ENCODE assay signal across 8 cellular contexts in the genomic region with DNA sequence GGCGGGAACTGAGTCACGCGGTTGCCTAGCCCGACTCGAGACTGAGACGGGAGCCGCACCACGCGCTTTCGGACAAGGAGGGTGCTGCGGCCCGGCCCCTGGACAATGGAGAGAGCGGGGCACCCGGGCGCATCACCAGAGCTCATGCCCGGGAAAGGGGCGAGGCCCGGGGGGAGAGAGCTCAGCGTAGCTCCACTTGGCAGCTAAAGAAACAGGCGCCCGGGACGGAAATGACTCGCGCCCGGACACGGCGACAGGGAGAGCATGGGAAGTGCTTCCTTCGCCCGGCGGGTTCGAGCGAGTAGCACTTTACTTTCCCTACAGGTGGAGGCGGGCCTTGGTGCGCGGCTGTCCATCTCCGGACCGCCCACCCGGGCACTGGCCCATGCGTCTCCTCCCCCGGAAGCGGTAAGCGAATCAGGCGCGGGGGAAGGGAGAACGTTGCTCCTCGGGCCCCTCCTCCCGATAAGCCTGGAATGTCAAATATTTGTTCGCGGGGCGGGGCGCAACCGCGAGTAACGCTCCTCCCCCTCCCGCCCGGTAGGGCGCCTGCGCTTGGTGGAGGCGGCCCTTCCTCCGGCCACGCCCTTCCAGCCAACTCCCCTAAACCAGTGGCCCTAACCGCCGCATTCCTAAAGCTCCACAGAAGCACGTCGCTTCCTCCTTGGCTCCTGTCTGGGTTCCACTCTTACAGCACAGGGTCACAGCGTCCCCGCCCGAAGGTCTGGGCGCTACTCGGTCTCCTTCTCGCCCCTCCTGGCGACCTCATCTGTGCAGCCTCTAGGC. TPM values are rescaled to one million over a fixed set of nuclear protein-coding genes. Genes with fewer than 3 reads are reported as not detected.
DNase-seq lines count a peak whose midpoint lies in the region; ATAC-seq, FAIRE-seq and TF ChIP-seq lines count a peak whose summit lies in the region.

No MANE protein-coding gene starts in this region.

- CTCF ChIA-PET in OCI-LY7 (lab: Charles Lee; ENCODE audit: unreplicated experiment), result interaction anchor here (0.6 kb wide), 1 partner anchor 24 kb away, joined by 3 read pairs; no protein-coding TSS in a partner anchor

- TF ChIP-seq CTCF in OCI-LY7 (conservative IDR thresholded peaks at IDR 0.05; ENCODE audit: low read length), result no peak

- DNase-seq in COLO829 (ENCODE audit: low spot score) (peak; percentile 95), HTR-8/SVneo (ENCODE audit: insufficient read length, low spot score) (peak; percentile 99), OCI-LY7 (ENCODE audit: low spot score) (peak; percentile 87), activated T-cell treated with anti-CD3 and anti-CD28 coated beads for 4 hours (peak; percentile 85), epidermal melanocyte (ENCODE audit: insufficient read length, low spot score) (peak; percentile 90), middle frontal gyrus (ENCODE audit: extremely low spot score, low spot score) (peak; percentile 87)
- DNase-seq in stimulated activated CD8-positive, alpha-beta memory T cell treated with anti-CD3 and anti-CD28 coated beads, Interleukin-15, amount 100 ng/mL, for 48 hours (ENCODE audit: low read depth in 2 of 2), result peak; percentile 85 to 88

- H2AFZ ChIP-seq in OCI-LY7 (ENCODE audit: low read length), result peak overlapping the region; percentile 60; the same call in 1 of the 2 replicates

- H3K9me2 ChIP-seq in OCI-LY7 (ENCODE audit: insufficient read depth, low read length), result no peaks in the 10 kb centered on the region

- peak overlapping the region; percentile 65 for H3K4me3 ChIP-seq in OCI-LY7 (ENCODE audit: low read depth, low read length, poor library complexity, severe bottlenecking)

- BruUV-seq in OCI-LY7 (replicated peaks; lab: Mats Ljungman, UMichigan), result no TSS peak

- H3K4me2 ChIP-seq in OCI-LY7 (ENCODE audit: low read length), result peak overlapping the region; percentile 77

- peak; percentile 99 for FAIRE-seq in HTR-8/SVneo (lab: Jason Lieb, UNC)

- H3K27ac ChIP-seq in OCI-LY7 (ENCODE audit: low read depth, low read length, poor library complexity, severe bottlenecking), result no peak overlapping the region

- H3K36me3 ChIP-seq in OCI-LY7 (ENCODE audit: insufficient read depth, low read length), result no peaks in the 10 kb centered on the region

- no peaks in the 10 kb centered on the region for H3K79me2 ChIP-seq in OCI-LY7 (ENCODE audit: insufficient read depth, low read depth, low read length)

- H3K9me3 ChIP-seq in OCI-LY7 (ENCODE audit: low read length), result no peaks in the 10 kb centered on the region

- peak; percentile 80 for ATAC-seq in GM21381 (IDR thresholded peaks at IDR 0.05; ENCODE audit: unreplicated experiment)

- peaks cover 36% of the 10 kb centered on the region for H3K4me1 ChIP-seq in OCI-LY7 (ENCODE audit: insufficient read depth, low read length, poor library complexity, severe bottlenecking)

- intact Hi-C loops in OCI-LY7 (cut with micrococcal nuclease; ENCODE audit: unreplicated experiment), result no loop called here

- no peaks in the 10 kb centered on the region for H4K20me1 ChIP-seq in OCI-LY7 (ENCODE audit: insufficient read depth, low read length)

- POLR2A ChIA-PET in OCI-LY7 (lab: Charles Lee), result interaction anchor here (0.5 to 0.9 kb wide), 6 partner anchors 11 to 1588 kb away, joined by 3 to 6 read pairs (median 4); no protein-coding TSS in a partner anchor

RNA-seq across cellular contexts. Expression of a gene that starts 1.5 kb away (rescaled TPM):
- 0.08 TPM in 1 of 2 replicates, not detected in the other for total RNA-seq in OCI-LY7 (2014; rRNA removed; shearing (Covaris generic))
- not detected in 2 replicates for total RNA-seq in OCI-LY7 (2022)

RNA-seq across cellular contexts. Expression of a gene that starts 7.7 kb away (rescaled TPM):
- total RNA-seq in OCI-LY7 (2014; rRNA removed; shearing (Covaris generic)), result 38.9 and 46.2 TPM in 2 replicates
- 27.5 and 36.8 TPM in 2 replicates for total RNA-seq in OCI-LY7 (2022)

RNA-seq across cellular contexts. Expression of a gene that starts 26.9 kb away (rescaled TPM):
- 50.9 and 53.1 TPM in 2 replicates for total RNA-seq in OCI-LY7 (2014; rRNA removed; shearing (Covaris generic))
- total RNA-seq in OCI-LY7 (2022), result 79.5 and 98.8 TPM in 2 replicates
